9 cellular contexts compared by ENCODE assay signal in genomic region chr9:113187935-113188595, GRCh38. TPM values are rescaled to one million over a fixed set of nuclear protein-coding genes. Genes with fewer than 3 reads are reported as not detected.
DNase-seq lines count a peak whose midpoint lies in the region; ATAC-seq, FAIRE-seq and TF ChIP-seq lines count a peak whose summit lies in the region.
"Had no signal": no experiment of that assay in that cellular context is flagged by ENCODE, and none has a peak within 500 bp of the region (broad histone marks: within the 10 kb centered on the region; RNA-seq: fewer than 3 reads in every experiment).

No MANE protein-coding gene starts in this region.

- peak; percentile 92 for DNase-seq in MCF 10A (ENCODE audit: unreplicated experiment)
- DNase-seq in breast epithelium (ENCODE audit: low spot score in 2 of 2), result no peak
- peak; percentile 92 to 97 for DNase-seq in cardiac fibroblast (ENCODE audit: low read depth in 2 of 2)
- DNase-seq in right lobe of liver, result peak in 2 of 3 donors; percentile 45 to 55
- peak; percentile 62 for DNase-seq in urothelium cell line (ENCODE audit: low spot score)
- DNase-seq: cerebellar nuclear complex had no signal

- H3K27ac Mint-ChIP-seq in MCF 10A (ENCODE audit: low read depth, unreplicated experiment), result peak overlapping the region; percentile 96

- TF ChIP-seq POLR2A in breast epithelium (IDR thresholded peaks at IDR 0.05) (no peak), right lobe of liver (IDR thresholded peaks at IDR 0.05) (peak; percentile 14)

- peak overlapping the region in 1 of 3 donors; percentile 27 for H3K4me3 ChIP-seq in breast epithelium
- H3K4me3 ChIP-seq in cardiac fibroblast (replicated peaks in 1 of 2; ENCODE audit: low read depth in 2 of 2, low read length in 2 of 2), result peak overlapping the region; percentile 6 to 45
- no peak overlapping the region for H3K4me3 ChIP-seq in right lobe of liver

- H3K27me3 Mint-ChIP-seq in MCF 10A (ENCODE audit: insufficient read depth, unreplicated experiment), result no peaks in the 10 kb centered on the region

- peaks cover 4% of the 10 kb centered on the region for H3K36me3 ChIP-seq in breast epithelium
- peaks cover 0 to 65% (median 34%) of the 10 kb centered on the region in 4 donors for H3K36me3 ChIP-seq in right lobe of liver

- peaks cover 45% of the 10 kb centered on the region for H3K4me1 Mint-ChIP-seq in MCF 10A (ENCODE audit: insufficient read depth, unreplicated experiment)

- CTCF ChIA-PET in MCF 10A (lab: Yijun Ruan, JAX), result interaction anchor here (0.9 to 1.5 kb wide), 4 partner anchors 8 to 36 kb away, joined by 3 to 5 read pairs (median 4); no protein-coding TSS in a partner anchor

- H3K36me3 Mint-ChIP-seq in MCF 10A (ENCODE audit: insufficient read depth, unreplicated experiment), result peaks cover 61% of the 10 kb centered on the region

- peak overlapping the region in 1 of 2 donors; percentile 41 for H3K27ac ChIP-seq in breast epithelium
- H3K27ac ChIP-seq in right lobe of liver, result peak overlapping the region in 2 of 3 donors; percentile 30 to 36

- intact Hi-C loops in MCF 10A (cut with micrococcal nuclease) (loop anchor here (5.0 kb wide), 1 partner anchor 34 kb away; the partner anchor contains the start of genes FKBP15 and SLC31A1), breast epithelium (cut with DNase I; ENCODE audit: low total_unique reads) (no loop called here), right lobe of liver (cut with DNase I) (no loop called here)

- no peaks in the 10 kb centered on the region for H3K9me3 Mint-ChIP-seq in MCF 10A (ENCODE audit: unreplicated experiment)

- H3K9me3 ChIP-seq in breast epithelium, result no peaks in the 10 kb centered on the region
- no peaks in the 10 kb centered on the region for H3K9me3 ChIP-seq in right lobe of liver

- BruUV-seq in MCF 10A (replicated peaks; lab: Mats Ljungman, UMichigan), result no TSS peak

- peak overlapping the region; percentile 60 for H3K4me3 Mint-ChIP-seq in MCF 10A (ENCODE audit: unreplicated experiment)

- FAIRE-seq in urothelium cell line (lab: Jason Lieb, UNC), result no peak

- ATAC-seq in right lobe of liver (peak; percentile 79 to 82 (median 82)), HG03045 (IDR thresholded peaks at IDR 0.05; ENCODE audit: unreplicated experiment) (no peak), HG03571 (IDR thresholded peaks at IDR 0.05; ENCODE audit: unreplicated experiment) (no peak), HG03095 (IDR thresholded peaks at IDR 0.05; ENCODE audit: unreplicated experiment) (no peak)

- POLR2A ChIA-PET in MCF 10A (lab: Yijun Ruan, JAX), result interaction anchor here (0.6 to 7.3 kb wide), 9 partner anchors 9 to 87 kb away, joined by 3 to 80 read pairs (median 4); partner anchors contain the start of genes CDC26, FKBP15, SLC31A1 and SLC31A2

- no peaks in the 10 kb centered on the region for H3K4me1 ChIP-seq in breast epithelium
- no peaks in the 10 kb centered on the region for H3K4me1 ChIP-seq in right lobe of liver

- TF ChIP-seq CTCF in MCF 10A (IDR thresholded peaks at IDR 0.05; ENCODE audit: unreplicated experiment) (no peak), breast epithelium (IDR thresholded peaks at IDR 0.05) (no peak), cardiac fibroblast (IDR thresholded peaks at IDR 0.05; ENCODE audit: low read depth, low read length) (no peak), right lobe of liver (IDR thresholded peaks at IDR 0.05) (no peak)

- WGBS in right lobe of liver (ENCODE audit: insufficient coverage, low coverage, low lambda C conversion rate, missing lambda C conversion rate), result 31% methylated on average over 8 of the region's 9 CpGs

- H3K27me3 ChIP-seq in breast epithelium, result no peaks in the 10 kb centered on the region
- no peaks in the 10 kb centered on the region for H3K27me3 ChIP-seq in right lobe of liver

RNA-seq across cellular contexts. Expression of gene FKBP15, which starts 33.0 kb away (rescaled TPM):
- 32.2 and 32.6 TPM in 2 replicates for total RNA-seq in MCF 10A (2022)
- 10 to 100 TPM; 23.3 to 41.0 (median 36.8) TPM for total RNA-seq in breast epithelium
- total RNA-seq in right lobe of liver, result 10 to 100 TPM; 11.1 to 17.2 (median 12.8) TPM

RNA-seq across cellular contexts. Expression of gene SLC31A1, which starts 33.3 kb away (rescaled TPM):
- total RNA-seq in MCF 10A (2022), result 56.3 and 69.4 TPM in 2 replicates
- 10 to 100 TPM; 13.9 to 24.4 (median 18.7) TPM for total RNA-seq in breast epithelium
- total RNA-seq in right lobe of liver, result 10 to 100 TPM; 48.0 to 92.6 (median 71.5) TPM

RNA-seq across cellular contexts. Expression of gene SLC31A2, which starts 37.3 kb away (rescaled TPM):
- 14.9 and 16.1 TPM in 2 replicates for total RNA-seq in MCF 10A (2022)
- total RNA-seq in breast epithelium, result 10 to 100 TPM; 46.5 to 61.3 (median 54.3) TPM
- total RNA-seq in right lobe of liver, result 10 to 100 TPM; 11.5 to 43.4 (median 25.0) TPM

Comparison
In these comparisons a context has a peak if more than half of its experiments do, and no peak if none do; other contexts are left out.
1. DNase-seq: peak in MCF 10A (single experiment), cardiac fibroblast (2 of 2), right lobe of liver (2 of 3) and urothelium cell line (single experiment); none in breast epithelium (0 of 2).
2. H3K4me3 ChIP-seq: peak in cardiac fibroblast (2 of 2); none in right lobe of liver (0 of 3).
3. ATAC-seq: peak in right lobe of liver (4 of 4); none in HG03045 (single experiment), HG03571 (single experiment) and HG03095 (single experiment).